Comparison of ENCODE assay signal across 1 cellular context in genomic region chr14:37587881-37588666, GRCh38.
TF ChIP-seq lines count a peak whose summit lies in the region.

No MANE protein-coding gene starts in this region.

TF ChIP-seq in K562, 482 proteins besides CTCF, POLR2A, EP300 and RAD21:
- TF ChIP-seq ZBTB33 (CRISPR knock-in tag; IDR thresholded peaks at IDR 0.05) (peak; percentile 62), CREB1 (IDR thresholded peaks at IDR 0.05) (no peak), CREB1 (CRISPR knock-in tag; IDR thresholded peaks at IDR 0.05) (no peak), ZNF57 (CRISPR knock-in tag; IDR thresholded peaks at IDR 0.05) (no peak), NCOA4 (IDR thresholded peaks at IDR 0.05; ENCODE audit: partially characterized antibody) (no peak), HDAC8 (tag; IDR thresholded peaks at IDR 0.05) (no peak), YY1 (IDR thresholded peaks at IDR 0.05; ENCODE audit: borderline replicate concordance in 1 of 3, control insufficient read depth in 1 of 3, extremely low read depth in 1 of 3, insufficient read depth in 3 of 3, insufficient read length in 1 of 3, insufficient replicate concordance in 2 of 3, low read depth in 1 of 3, low read length in 2 of 3) (no peak), NCOA1 (IDR thresholded peaks at IDR 0.05; ENCODE audit: low read depth) (no peak)
